In the genomic region with DNA sequence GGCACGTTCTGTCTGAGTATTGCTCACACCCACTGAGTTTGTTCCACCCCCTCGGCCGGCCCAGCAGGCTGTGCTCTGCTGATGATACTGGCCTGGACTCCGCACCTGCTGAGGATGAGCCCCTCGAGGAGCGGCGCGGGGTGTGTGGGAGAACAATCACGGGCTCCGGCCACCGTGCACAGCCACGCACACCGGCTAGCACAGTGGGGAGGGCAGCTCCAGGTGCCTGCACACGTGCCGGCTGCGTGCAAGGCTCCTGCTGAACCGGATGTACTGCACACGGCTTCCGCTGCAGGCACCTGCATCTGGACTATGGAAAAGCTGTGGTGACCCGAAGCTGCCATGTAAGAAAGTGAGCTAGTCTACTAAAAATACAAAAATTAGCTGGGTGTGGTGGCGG, we compare ENCODE assay signal across 12 cellular contexts.
"Had no signal": no experiment of that assay in that cellular context is flagged by ENCODE, and none has a peak within 500 bp of the region (broad histone marks: within the 10 kb centered on the region; RNA-seq: fewer than 3 reads in every experiment).

No MANE protein-coding gene starts in this region.

- H3K27ac ChIP-seq: adrenal gland, hepatocyte, left ventricle myocardium inferior, tibial nerve, uterus had no signal

- H3K27me3 ChIP-seq: adrenal gland, hepatocyte, tibial nerve, uterus had no signal

- H3K4me2 ChIP-seq: hepatocyte had no signal

- H3K4me1 ChIP-seq: adrenal gland, left ventricle myocardium inferior, tibial nerve, uterus had no signal

- ATAC-seq: natural killer cell; stimulated activated naive B cell treated with anti-CD40 and anti-IgM and Interleukin-4, amounts not matched to agents 10 μg/mL and 1 μg/mL and 100 μg/mL, for 72 hours had no signal

- H3K36me3 ChIP-seq: adrenal gland, left ventricle myocardium inferior, tibial nerve, uterus had no signal

- DNase-seq: activated CD4-positive, CD25-positive, alpha-beta regulatory T cell treated with anti-CD3 and anti-CD28 coated beads, Interleukin-2, amount 50 U/mL, for 72 hours; activated T-cell treated with anti-CD3 and anti-CD28 coated beads for 4 hours; adrenal gland; erythroblast; left ventricle myocardium inferior; mesendoderm; natural killer cell; stimulated activated CD4-positive, alpha-beta T cell treated with anti-CD3 and anti-CD28 coated beads, Interleukin-2, amount 100 ng/mL, for 48 hours; stimulated activated naive B cell treated with anti-CD40 and anti-IgM and Interleukin-4, amounts not matched to agents 10 μg/mL and 1 μg/mL and 100 μg/mL, for 72 hours; uterus had no signal

- H2AFZ ChIP-seq: hepatocyte had no signal

- H3K9me3 ChIP-seq: adrenal gland, uterus had no signal

- H3K79me2 ChIP-seq: hepatocyte had no signal

- H3K4me3 ChIP-seq: adrenal gland, hepatocyte, left ventricle myocardium inferior, tibial nerve, uterus had no signal
